Comparison of ENCODE assay signal across 1 cellular context in genomic region chr15:65610871-65611718, GRCh38.
TF ChIP-seq lines count a peak whose summit lies in the region.

INTS14 (minus strand) TSS chr15:65611131; CDS start chr15:65607380, 3,751 bp downstream.

TF ChIP-seq in K562, 482 proteins besides CTCF, POLR2A, EP300 and RAD21 (continued from another document and continues in another):
- TF ChIP-seq, protein P1, sequence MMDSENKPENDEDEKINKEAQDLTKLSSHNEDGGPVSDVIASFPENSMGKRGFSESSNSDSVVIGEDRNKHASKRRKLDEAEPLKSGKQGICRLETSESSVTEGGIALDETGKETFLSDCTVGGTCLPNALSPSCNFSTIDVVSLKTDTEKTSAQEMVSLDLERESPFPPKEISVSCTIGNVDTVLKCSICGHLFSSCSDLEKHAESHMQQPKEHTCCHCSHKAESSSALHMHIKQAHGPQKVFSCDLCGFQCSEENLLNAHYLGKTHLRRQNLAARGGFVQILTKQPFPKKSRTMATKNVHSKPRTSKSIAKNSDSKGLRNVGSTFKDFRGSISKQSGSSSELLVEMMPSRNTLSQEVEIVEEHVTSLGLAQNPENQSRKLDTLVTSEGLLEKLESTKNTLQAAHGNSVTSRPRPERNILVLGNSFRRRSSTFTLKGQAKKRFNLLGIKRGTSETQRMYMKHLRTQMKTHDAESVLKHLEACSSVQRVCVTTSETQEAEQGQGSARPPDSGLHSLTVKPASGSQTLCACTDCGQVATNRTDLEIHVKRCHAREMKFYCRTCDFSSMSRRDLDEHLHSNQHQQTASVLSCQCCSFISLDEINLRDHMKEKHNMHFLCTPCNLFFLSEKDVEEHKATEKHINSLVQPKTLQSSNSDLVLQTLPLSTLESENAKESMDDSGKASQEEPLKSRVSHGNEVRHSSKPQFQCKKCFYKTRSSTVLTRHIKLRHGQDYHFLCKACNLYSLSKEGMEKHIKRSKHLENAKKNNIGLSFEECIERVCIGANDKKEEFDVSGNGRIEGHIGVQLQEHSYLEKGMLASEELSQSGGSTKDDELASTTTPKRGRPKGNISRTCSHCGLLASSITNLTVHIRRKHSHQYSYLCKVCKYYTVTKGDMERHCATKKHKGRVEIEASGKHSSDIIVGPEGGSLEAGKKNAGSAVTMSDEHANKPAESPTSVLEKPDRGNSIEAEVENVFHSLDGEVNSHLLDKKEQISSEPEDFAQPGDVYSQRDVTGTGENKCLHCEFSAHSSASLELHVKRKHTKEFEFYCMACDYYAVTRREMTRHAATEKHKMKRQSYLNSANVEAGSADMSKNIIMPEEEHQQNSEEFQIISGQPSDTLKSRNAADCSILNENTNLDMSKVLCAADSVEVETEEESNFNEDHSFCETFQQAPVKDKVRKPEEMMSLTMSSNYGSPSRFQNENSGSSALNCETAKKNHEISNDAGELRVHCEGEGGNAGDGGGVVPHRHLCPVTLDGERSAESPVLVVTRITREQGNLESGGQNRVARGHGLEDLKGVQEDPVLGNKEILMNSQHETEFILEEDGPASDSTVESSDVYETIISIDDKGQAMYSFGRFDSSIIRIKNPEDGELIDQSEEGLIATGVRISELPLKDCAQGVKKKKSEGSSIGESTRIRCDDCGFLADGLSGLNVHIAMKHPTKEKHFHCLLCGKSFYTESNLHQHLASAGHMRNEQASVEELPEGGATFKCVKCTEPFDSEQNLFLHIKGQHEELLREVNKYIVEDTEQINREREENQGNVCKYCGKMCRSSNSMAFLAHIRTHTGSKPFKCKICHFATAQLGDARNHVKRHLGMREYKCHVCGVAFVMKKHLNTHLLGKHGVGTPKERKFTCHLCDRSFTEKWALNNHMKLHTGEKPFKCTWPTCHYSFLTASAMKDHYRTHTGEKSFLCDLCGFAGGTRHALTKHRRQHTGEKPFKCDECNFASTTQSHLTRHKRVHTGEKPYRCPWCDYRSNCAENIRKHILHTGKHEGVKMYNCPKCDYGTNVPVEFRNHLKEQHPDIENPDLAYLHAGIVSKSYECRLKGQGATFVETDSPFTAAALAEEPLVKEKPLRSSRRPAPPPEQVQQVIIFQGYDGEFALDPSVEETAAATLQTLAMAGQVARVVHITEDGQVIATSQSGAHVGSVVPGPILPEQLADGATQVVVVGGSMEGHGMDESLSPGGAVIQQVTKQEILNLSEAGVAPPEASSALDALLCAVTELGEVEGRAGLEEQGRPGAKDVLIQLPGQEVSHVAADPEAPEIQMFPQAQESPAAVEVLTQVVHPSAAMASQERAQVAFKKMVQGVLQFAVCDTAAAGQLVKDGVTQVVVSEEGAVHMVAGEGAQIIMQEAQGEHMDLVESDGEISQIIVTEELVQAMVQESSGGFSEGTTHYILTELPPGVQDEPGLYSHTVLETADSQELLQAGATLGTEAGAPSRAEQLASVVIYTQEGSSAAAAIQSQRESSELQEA (IDR thresholded peaks at IDR 0.05; ENCODE audit: low read depth): no peak
- TF ChIP-seq MBD2 (IDR thresholded peaks at IDR 0.05; ENCODE audit: borderline replicate concordance, low read depth) (peak; percentile 83; the same call in 1 of the 2 replicates), FOXA1 (IDR thresholded peaks at IDR 0.05; ENCODE audit: borderline replicate concordance) (no peak), CBX5 (IDR thresholded peaks at IDR 0.05; ENCODE audit: borderline replicate concordance, low read depth) (no peak; the same call in 1 of the 2 replicates), ZC3H11A (IDR thresholded peaks at IDR 0.05; ENCODE audit: low read depth, low read length) (peak; percentile 92; the same call in 1 of the 2 replicates), OTX1 (CRISPR knock-in tag; IDR thresholded peaks at IDR 0.05) (peak; percentile 57; the same call in 1 of the 2 replicates), PML (IDR thresholded peaks at IDR 0.05; ENCODE audit: low read length) (peak; percentile 74), MIER1 (IDR thresholded peaks at IDR 0.05; ENCODE audit: low read depth) (peak; percentile 24; the same call in 1 of the 2 replicates), CC2D1A (IDR thresholded peaks at IDR 0.05) (peak; percentile 71), PTBP1 (IDR thresholded peaks at IDR 0.05; ENCODE audit: low read depth, low read length) (no peak), C11orf30 (IDR thresholded peaks at IDR 0.05; ENCODE audit: low read depth) (peak; percentile 98), XRCC3 (IDR thresholded peaks at IDR 0.05) (no peak), E2F1 (CRISPR knock-in tag; IDR thresholded peaks at IDR 0.05) (peak; percentile 88), NCOA2 (IDR thresholded peaks at IDR 0.05; ENCODE audit: partially characterized antibody in 2 of 2) (no peak), SMAD1 (IDR thresholded peaks at IDR 0.05; ENCODE audit: low read depth, low read length, partially characterized antibody) (peak; percentile 75), NBN (IDR thresholded peaks at IDR 0.05; ENCODE audit: low read depth) (peak; percentile 89), CCNT2 (IDR thresholded peaks at IDR 0.05; ENCODE audit: borderline replicate concordance, extremely low read depth, insufficient read length, low read depth, low read length) (peak; percentile 93), ZNF239 (CRISPR knock-in tag; IDR thresholded peaks at IDR 0.05) (no peak), HMG20A (CRISPR knock-in tag; conservative IDR thresholded peaks at IDR 0.05) (no peak), ZFP1 (CRISPR knock-in tag; IDR thresholded peaks at IDR 0.05) (no peak), HNRNPK (IDR thresholded peaks at IDR 0.05; ENCODE audit: low read depth, low read length, poor library complexity, severe bottlenecking) (no peak), TBP (optimal IDR thresholded peaks at IDR 0.05; ENCODE audit: low read depth, low read length) (peak; percentile 87), BRD9 (IDR thresholded peaks at IDR 0.05; ENCODE audit: low read depth, partially characterized antibody) (peak; percentile 94), KAT7 (CRISPR knock-in tag; IDR thresholded peaks at IDR 0.05; ENCODE audit: borderline replicate concordance) (peak; percentile 98; the same call in 1 of the 2 replicates), RBM14 (IDR thresholded peaks at IDR 0.05; ENCODE audit: borderline replicate concordance, insufficient read depth, low read depth, low read length) (no peak), SLC30A9 (CRISPR knock-in tag; IDR thresholded peaks at IDR 0.05) (no peak), ZNF174 (CRISPR knock-in tag; IDR thresholded peaks at IDR 0.05) (no peak), ZZZ3 (IDR thresholded peaks at IDR 0.05) (peak; percentile 83; the same call in 1 of the 2 replicates), SMAD3 (CRISPR knock-in tag; conservative IDR thresholded peaks at IDR 0.05) (no peak; the same call in 1 of the 2 replicates), KDM5B (IDR thresholded peaks at IDR 0.05; ENCODE audit: insufficient replicate concordance, low read depth, low read length) (peak; percentile 94), ETV1 (tag; conservative IDR thresholded peaks at IDR 0.05; ENCODE audit: low read depth) (peak; percentile 78), ETV6 (IDR thresholded peaks at IDR 0.05; ENCODE audit: borderline replicate concordance in 1 of 2, low read depth in 2 of 2, low read length in 1 of 2) (peak in 1 of 2 experiments; percentile 66; a peak in 1 of 4 replicates), ETV6 (CRISPR knock-in tag; IDR thresholded peaks at IDR 0.05; ENCODE audit: borderline replicate concordance) (no peak), KLF16 (IDR thresholded peaks at IDR 0.05) (peak; percentile 19), ILK (tag; IDR thresholded peaks at IDR 0.05; ENCODE audit: borderline replicate concordance, low read depth) (no peak), ZC3H4 (CRISPR knock-in tag; IDR thresholded peaks at IDR 0.05; ENCODE audit: borderline replicate concordance) (no peak), ZNF766 (CRISPR knock-in tag; conservative IDR thresholded peaks at IDR 0.05) (0 out of 2 replicates have a peak, but pooled peaks have one; percentile 2), U2AF2 (optimal IDR thresholded peaks at IDR 0.05; ENCODE audit: low read depth, low read length) (no peak), MEIS2 (IDR thresholded peaks at IDR 0.05; ENCODE audit: partially characterized antibody) (no peak), KAT2B (IDR thresholded peaks at IDR 0.05; ENCODE audit: low read depth, low read length) (no peak), KLF13 (tag; IDR thresholded peaks at IDR 0.05; ENCODE audit: borderline replicate concordance, low read depth) (peak; percentile 88; the same call in 1 of the 2 replicates), ZMIZ1 (IDR thresholded peaks at IDR 0.05; ENCODE audit: low read depth in 2 of 2, low read length in 2 of 2) (peak in 1 of 2 experiments; percentile 63; a peak in 1 of 4 replicates), SRSF3 (IDR thresholded peaks at IDR 0.05; ENCODE audit: insufficient read depth, low read length) (0 out of 2 replicates have a peak, but pooled peaks have one; percentile 59), ZNF347 (CRISPR knock-in tag; IDR thresholded peaks at IDR 0.05; ENCODE audit: low read depth) (no peak), ZNF282 (CRISPR knock-in tag; IDR thresholded peaks at IDR 0.05) (no peak), TBL1XR1 (IDR thresholded peaks at IDR 0.05; ENCODE audit: low read length in 2 of 2) (peak; percentile 31 to 39; a peak in 1 of 4 replicates)
- TF ChIP-seq, protein P2, sequence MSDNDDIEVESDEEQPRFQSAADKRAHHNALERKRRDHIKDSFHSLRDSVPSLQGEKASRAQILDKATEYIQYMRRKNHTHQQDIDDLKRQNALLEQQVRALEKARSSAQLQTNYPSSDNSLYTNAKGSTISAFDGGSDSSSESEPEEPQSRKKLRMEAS (CRISPR knock-in tag; IDR thresholded peaks at IDR 0.05): peak; percentile 65; the same call in 1 of the 2 replicates
- TF ChIP-seq, protein P3, sequence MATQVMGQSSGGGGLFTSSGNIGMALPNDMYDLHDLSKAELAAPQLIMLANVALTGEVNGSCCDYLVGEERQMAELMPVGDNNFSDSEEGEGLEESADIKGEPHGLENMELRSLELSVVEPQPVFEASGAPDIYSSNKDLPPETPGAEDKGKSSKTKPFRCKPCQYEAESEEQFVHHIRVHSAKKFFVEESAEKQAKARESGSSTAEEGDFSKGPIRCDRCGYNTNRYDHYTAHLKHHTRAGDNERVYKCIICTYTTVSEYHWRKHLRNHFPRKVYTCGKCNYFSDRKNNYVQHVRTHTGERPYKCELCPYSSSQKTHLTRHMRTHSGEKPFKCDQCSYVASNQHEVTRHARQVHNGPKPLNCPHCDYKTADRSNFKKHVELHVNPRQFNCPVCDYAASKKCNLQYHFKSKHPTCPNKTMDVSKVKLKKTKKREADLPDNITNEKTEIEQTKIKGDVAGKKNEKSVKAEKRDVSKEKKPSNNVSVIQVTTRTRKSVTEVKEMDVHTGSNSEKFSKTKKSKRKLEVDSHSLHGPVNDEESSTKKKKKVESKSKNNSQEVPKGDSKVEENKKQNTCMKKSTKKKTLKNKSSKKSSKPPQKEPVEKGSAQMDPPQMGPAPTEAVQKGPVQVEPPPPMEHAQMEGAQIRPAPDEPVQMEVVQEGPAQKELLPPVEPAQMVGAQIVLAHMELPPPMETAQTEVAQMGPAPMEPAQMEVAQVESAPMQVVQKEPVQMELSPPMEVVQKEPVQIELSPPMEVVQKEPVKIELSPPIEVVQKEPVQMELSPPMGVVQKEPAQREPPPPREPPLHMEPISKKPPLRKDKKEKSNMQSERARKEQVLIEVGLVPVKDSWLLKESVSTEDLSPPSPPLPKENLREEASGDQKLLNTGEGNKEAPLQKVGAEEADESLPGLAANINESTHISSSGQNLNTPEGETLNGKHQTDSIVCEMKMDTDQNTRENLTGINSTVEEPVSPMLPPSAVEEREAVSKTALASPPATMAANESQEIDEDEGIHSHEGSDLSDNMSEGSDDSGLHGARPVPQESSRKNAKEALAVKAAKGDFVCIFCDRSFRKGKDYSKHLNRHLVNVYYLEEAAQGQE (CRISPR knock-in tag; IDR thresholded peaks at IDR 0.05; ENCODE audit: low read depth): no peak; the same call in none of the 2 replicates
- TF ChIP-seq, protein P4, sequence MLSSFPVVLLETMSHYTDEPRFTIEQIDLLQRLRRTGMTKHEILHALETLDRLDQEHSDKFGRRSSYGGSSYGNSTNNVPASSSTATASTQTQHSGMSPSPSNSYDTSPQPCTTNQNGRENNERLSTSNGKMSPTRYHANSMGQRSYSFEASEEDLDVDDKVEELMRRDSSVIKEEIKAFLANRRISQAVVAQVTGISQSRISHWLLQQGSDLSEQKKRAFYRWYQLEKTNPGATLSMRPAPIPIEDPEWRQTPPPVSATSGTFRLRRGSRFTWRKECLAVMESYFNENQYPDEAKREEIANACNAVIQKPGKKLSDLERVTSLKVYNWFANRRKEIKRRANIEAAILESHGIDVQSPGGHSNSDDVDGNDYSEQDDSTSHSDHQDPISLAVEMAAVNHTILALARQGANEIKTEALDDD (IDR thresholded peaks at IDR 0.05): no peak; the same call in 1 of the 2 replicates
